13 cellular contexts compared by ENCODE assay signal in the genomic region with DNA sequence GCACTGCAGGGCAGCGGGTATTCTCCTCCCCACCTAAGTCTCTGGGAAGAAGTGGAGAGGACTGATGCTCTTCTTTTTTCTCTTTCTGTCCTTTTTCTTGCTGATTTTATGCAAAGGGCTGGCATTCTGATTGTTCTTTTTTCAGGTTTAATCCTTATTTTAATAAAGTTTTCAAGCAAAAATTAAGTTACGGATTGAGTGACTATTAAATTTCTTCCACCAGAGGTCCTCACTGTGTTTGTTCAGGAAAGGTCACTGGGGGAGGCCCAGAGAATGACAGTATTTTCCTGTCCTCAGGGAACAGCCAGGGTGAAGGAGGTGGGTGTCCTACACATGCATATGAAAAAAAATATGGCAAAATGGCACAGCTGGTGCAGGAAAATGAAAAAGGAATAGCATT. TPM values are rescaled to one million over a fixed set of nuclear protein-coding genes. Genes with fewer than 3 reads are reported as not detected.
DNase-seq lines count a peak whose midpoint lies in the region; ATAC-seq and TF ChIP-seq lines count a peak whose summit lies in the region.
"Had no signal": no experiment of that assay in that cellular context is flagged by ENCODE, and none has a peak within 500 bp of the region (broad histone marks: within the 10 kb centered on the region; RNA-seq: fewer than 3 reads in every experiment).

No MANE protein-coding gene starts in this region.

- DNase-seq in NCI-H1694 treated with DMSO at 0.1 percent for 48 hours (lab: John Stamatoyannopoulos, UW) (peak; percentile 11), NCI-H1694 (lab: John Stamatoyannopoulos, UW) (no peak), RWPE2 (ENCODE audit: low spot score) (no peak), fibroblast of the aortic adventitia (ENCODE audit: low read depth) (peak; percentile 36), testis (no peak)
- DNase-seq in activated CD8-positive, alpha-beta T cell treated with anti-CD3 and anti-CD28 coated beads for 36 hours: no peak
- DNase-seq in activated naive CD4-positive, alpha-beta T cell treated with anti-CD3 and anti-CD28 coated beads, Interleukin-2, amount 10 ng/mL, durations not matched to agents 7 days and 5 days: no peak
- DNase-seq: activated CD4-positive, alpha-beta T cell treated with anti-CD3 and anti-CD28 coated beads, Interleukin-2, amount 50 U/mL, for 4 hours; midbrain; stimulated activated CD4-positive, alpha-beta T cell treated with anti-CD3 and anti-CD28 coated beads, Interleukin-2, amount 100 ng/mL, for 48 hours had no signal

- H3K36me3 ChIP-seq in RWPE2 (ENCODE audit: low read depth) (peaks cover 48% of the 10 kb centered on the region), testis (ENCODE audit: low read depth, missing control alignments) (no peaks in the 10 kb centered on the region)

- H3K4me1 ChIP-seq in RWPE2 (ENCODE audit: insufficient read depth, poor library complexity, severe bottlenecking) (peaks cover 37% of the 10 kb centered on the region), testis (peaks cover 4% of the 10 kb centered on the region)

- 73 to 77% methylated on average over 2 of the region's 2 CpGs for WGBS in testis, 2 donors

- no peak overlapping the region for H3K4me3 Mint-ChIP-seq in activated CD8-positive, alpha-beta T cell treated with anti-CD3 and anti-CD28 coated beads for 36 hours
- H3K4me3 Mint-ChIP-seq in activated naive CD4-positive, alpha-beta T cell treated with anti-CD3 and anti-CD28 coated beads, Interleukin-2, amount 10 ng/mL, durations not matched to agents 7 days and 5 days: no peak overlapping the region
- H3K4me3 Mint-ChIP-seq: dendritic cell treated with granulocyte-macrophage colony-stimulating factor and Interleukin-4, amounts not matched to agents 40 ng/mL and 50 ng/mL, for 4 days had no signal

- H3K4me1 Mint-ChIP-seq in activated CD8-positive, alpha-beta T cell treated with anti-CD3 and anti-CD28 coated beads for 36 hours (ENCODE audit: low read depth): peaks cover 2% of the 10 kb centered on the region
- H3K4me1 Mint-ChIP-seq in activated naive CD4-positive, alpha-beta T cell treated with anti-CD3 and anti-CD28 coated beads, Interleukin-2, amount 10 ng/mL, durations not matched to agents 7 days and 5 days: no peaks in the 10 kb centered on the region

- peak overlapping the region; percentile 68 for H3K27ac ChIP-seq in RWPE2 (ENCODE audit: poor library complexity, severe bottlenecking)
- no peak overlapping the region for H3K27ac ChIP-seq in testis

- intact Hi-C loops in testis (cut with DNase I; ENCODE audit: low total_unique reads): no loop called here
- intact Hi-C loops in activated CD8-positive, alpha-beta T cell treated with anti-CD3 and anti-CD28 coated beads for 36 hours (cut with micrococcal nuclease): loop anchor here (5.0 kb wide), 2 partner anchors 116 to 131 kb away; partner anchors contain the start of gene GPR37L1

- H3K9me3 Mint-ChIP-seq in activated CD8-positive, alpha-beta T cell treated with anti-CD3 and anti-CD28 coated beads for 36 hours: no peaks in the 10 kb centered on the region
- H3K9me3 Mint-ChIP-seq in activated naive CD4-positive, alpha-beta T cell treated with anti-CD3 and anti-CD28 coated beads, Interleukin-2, amount 10 ng/mL, durations not matched to agents 7 days and 5 days: no peaks in the 10 kb centered on the region
- H3K9me3 Mint-ChIP-seq: dendritic cell treated with granulocyte-macrophage colony-stimulating factor and Interleukin-4, amounts not matched to agents 40 ng/mL and 50 ng/mL, for 4 days had no signal

- no peak overlapping the region for H3K27ac Mint-ChIP-seq in activated CD8-positive, alpha-beta T cell treated with anti-CD3 and anti-CD28 coated beads for 36 hours
- no peak overlapping the region for H3K27ac Mint-ChIP-seq in activated naive CD4-positive, alpha-beta T cell treated with anti-CD3 and anti-CD28 coated beads, Interleukin-2, amount 10 ng/mL, durations not matched to agents 7 days and 5 days
- H3K27ac Mint-ChIP-seq: dendritic cell treated with granulocyte-macrophage colony-stimulating factor and Interleukin-4, amounts not matched to agents 40 ng/mL and 50 ng/mL, for 4 days had no signal

- no peak for TF ChIP-seq POLR2A in testis (IDR thresholded peaks at IDR 0.05)

- no peaks in the 10 kb centered on the region for H3K27me3 ChIP-seq in RWPE2 (ENCODE audit: insufficient read depth, poor library complexity, severe bottlenecking)
- H3K27me3 ChIP-seq in testis: no peaks in the 10 kb centered on the region

- TF ChIP-seq CTCF in RWPE2 (IDR thresholded peaks at IDR 0.05; ENCODE audit: poor library complexity, severe bottlenecking): peak; percentile 57
- peak; percentile 32 for TF ChIP-seq CTCF in fibroblast of the aortic adventitia (IDR thresholded peaks at IDR 0.05; ENCODE audit: insufficient read depth, low read length)
- TF ChIP-seq CTCF in testis (IDR thresholded peaks at IDR 0.05): peak; percentile 26 to 35 (median 32)
- TF ChIP-seq CTCF in activated CD8-positive, alpha-beta T cell treated with anti-CD3 and anti-CD28 coated beads for 36 hours (IDR thresholded peaks at IDR 0.05): no peak

- CTCF ChIA-PET in activated CD8-positive, alpha-beta T cell treated with anti-CD3 and anti-CD28 coated beads for 36 hours (lab: Charles Lee): interaction anchor here (1.3 to 1.5 kb wide), 2 partner anchors 110 to 130 kb away, joined by 5 to 6 read pairs; no protein-coding TSS in a partner anchor
- CTCF ChIA-PET in activated naive CD4-positive, alpha-beta T cell treated with anti-CD3 and anti-CD28 coated beads, Interleukin-2, amount 10 ng/mL, durations not matched to agents 7 days and 5 days (lab: Charles Lee): interaction anchor here (1.0 to 2.3 kb wide), 2 partner anchors 9 to 130 kb away, joined by 3 to 10 read pairs; no protein-coding TSS in a partner anchor

- POLR2A ChIA-PET in activated CD8-positive, alpha-beta T cell treated with anti-CD3 and anti-CD28 coated beads for 36 hours (lab: Charles Lee): interaction anchor here (0.9 kb wide), 1 partner anchor 47 kb away, joined by 3 read pairs; no protein-coding TSS in a partner anchor

- H3K9me3 ChIP-seq in RWPE2 (ENCODE audit: severe bottlenecking) (no peaks in the 10 kb centered on the region), testis (no peaks in the 10 kb centered on the region)

- no peak overlapping the region for H3K4me3 ChIP-seq in RWPE2 (ENCODE audit: severe bottlenecking)
- no peak overlapping the region for H3K4me3 ChIP-seq in fibroblast of the aortic adventitia (ENCODE audit: low read depth, low read length)
- H3K4me3 ChIP-seq in testis: no peak overlapping the region

- H3K36me3 Mint-ChIP-seq in activated CD8-positive, alpha-beta T cell treated with anti-CD3 and anti-CD28 coated beads for 36 hours (ENCODE audit: low read depth): peaks cover 26% of the 10 kb centered on the region
- H3K36me3 Mint-ChIP-seq in activated naive CD4-positive, alpha-beta T cell treated with anti-CD3 and anti-CD28 coated beads, Interleukin-2, amount 10 ng/mL, durations not matched to agents 7 days and 5 days: peaks cover 25% of the 10 kb centered on the region

- no peaks in the 10 kb centered on the region for H3K27me3 Mint-ChIP-seq in activated CD8-positive, alpha-beta T cell treated with anti-CD3 and anti-CD28 coated beads for 36 hours
- H3K27me3 Mint-ChIP-seq in activated naive CD4-positive, alpha-beta T cell treated with anti-CD3 and anti-CD28 coated beads, Interleukin-2, amount 10 ng/mL, durations not matched to agents 7 days and 5 days: no peaks in the 10 kb centered on the region
- H3K27me3 Mint-ChIP-seq: dendritic cell treated with granulocyte-macrophage colony-stimulating factor and Interleukin-4, amounts not matched to agents 40 ng/mL and 50 ng/mL, for 4 days had no signal

- no peak for ATAC-seq in RWPE2 (ENCODE audit: low read depth)
- no peak for ATAC-seq in activated CD8-positive, alpha-beta T cell treated with anti-CD3 and anti-CD28 coated beads for 36 hours
- ATAC-seq in HG03439 (IDR thresholded peaks at IDR 0.05; ENCODE audit: unreplicated experiment): no peak

RNA-seq across cellular contexts. Expression of gene ELF3, which starts 4.4 kb away (rescaled TPM):
- 0.09 TPM in 1 of 2 replicates, not detected in the other for total RNA-seq in fibroblast of the aortic adventitia (ENCODE audit: low replicate concordance)
- total RNA-seq in testis: under 1 TPM; 0.43 to 0.79 TPM
- polyA plus RNA-seq in testis (ENCODE audit: insufficient read depth, low read depth, low replicate concordance): 3.3 TPM
- under 1 TPM; 0.25 to 0.27 TPM for total RNA-seq in activated CD8-positive, alpha-beta T cell treated with anti-CD3 and anti-CD28 coated beads for 36 hours

RNA-seq across cellular contexts. Expression of gene RNPEP, which starts 23.5 kb away (rescaled TPM):
- total RNA-seq in fibroblast of the aortic adventitia (ENCODE audit: low replicate concordance) (49.3 and 189 TPM in 2 replicates), testis (10 to 100 TPM; 55.4 to 58.1 TPM)
- polyA plus RNA-seq in testis (ENCODE audit: insufficient read depth, low read depth, low replicate concordance): 60.4 TPM
- 10 to 100 TPM; 37.8 to 39.5 TPM for total RNA-seq in activated CD8-positive, alpha-beta T cell treated with anti-CD3 and anti-CD28 coated beads for 36 hours

RNA-seq across cellular contexts. Expression of gene TIMM17A, which starts 50.7 kb away (rescaled TPM):
- 29.9 and 59.6 TPM in 2 replicates for total RNA-seq in fibroblast of the aortic adventitia (ENCODE audit: low replicate concordance)
- 10 to 100 TPM; 22.7 to 24.7 TPM for total RNA-seq in testis
- 42.5 TPM for polyA plus RNA-seq in testis (ENCODE audit: insufficient read depth, low read depth, low replicate concordance)
- total RNA-seq in activated CD8-positive, alpha-beta T cell treated with anti-CD3 and anti-CD28 coated beads for 36 hours: 10 to 100 TPM; 75.8 to 76.8 TPM

RNA-seq across cellular contexts. Expression of gene LMOD1, which starts 59.6 kb away (rescaled TPM):
- total RNA-seq in fibroblast of the aortic adventitia (ENCODE audit: low replicate concordance): 14.5 and 22.3 TPM in 2 replicates
- total RNA-seq in testis: 10 to 100 TPM; 31.4 to 46.3 TPM
- polyA plus RNA-seq in testis (ENCODE audit: insufficient read depth, low read depth, low replicate concordance): 39.4 TPM
- total RNA-seq in activated CD8-positive, alpha-beta T cell treated with anti-CD3 and anti-CD28 coated beads for 36 hours: not detected
- total RNA-seq: NCI-H460 had no signal

Comparison
In these comparisons a context has a peak if more than half of its experiments do, and no peak if none do; other contexts are left out.
1. DNase-seq: peak in NCI-H1694 treated with DMSO at 0.1 percent for 48 hours (single experiment) and fibroblast of the aortic adventitia (single experiment); none in NCI-H1694 (single experiment), RWPE2 (single experiment), testis (single experiment), activated CD8-positive, alpha-beta T cell treated with anti-CD3 and anti-CD28 coated beads for 36 hours (single experiment) and activated naive CD4-positive, alpha-beta T cell treated with anti-CD3 and anti-CD28 coated beads, Interleukin-2, amount 10 ng/mL, durations not matched to agents 7 days and 5 days (single experiment).